Comparison of ENCODE assay signal across 7 cellular contexts in the genomic region with DNA sequence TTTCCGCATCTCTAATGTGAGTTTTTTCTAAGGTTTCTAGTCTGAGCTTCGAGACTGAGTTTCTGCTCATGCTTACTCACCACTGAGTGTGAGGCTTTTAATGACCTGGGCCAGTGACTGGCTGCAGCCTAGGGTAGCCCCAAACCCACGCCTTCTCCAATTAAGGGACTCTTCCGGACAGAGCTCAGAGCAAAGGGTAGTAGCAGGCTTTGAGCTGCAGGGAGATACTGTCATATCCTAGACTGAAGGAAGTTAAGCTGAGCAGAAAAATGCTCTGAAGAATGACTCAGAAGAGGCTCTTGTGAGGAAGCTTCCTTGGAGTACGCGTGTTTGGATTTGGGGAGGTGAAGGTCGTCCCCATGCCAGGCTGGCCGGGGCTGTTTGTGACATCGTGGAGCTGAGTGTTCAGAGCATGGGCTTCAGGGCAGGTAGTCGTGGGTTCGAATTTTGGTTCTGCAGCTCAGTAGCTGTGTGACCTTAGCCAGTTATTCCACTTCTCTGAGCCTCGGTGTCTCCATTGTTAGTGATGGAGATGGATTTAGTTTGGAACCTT. TPM values are rescaled to one million over a fixed set of nuclear protein-coding genes. Genes with fewer than 3 reads are reported as not detected.
A peak's percentile ranks its signal among the peaks of the same experiment; 100 is the strongest.
DNase-seq lines count a peak whose midpoint lies in the region; FAIRE-seq and TF ChIP-seq lines count a peak whose summit lies in the region.

No MANE protein-coding gene starts in this region.

- peak; percentile 68 for DNase-seq in H54 (ENCODE audit: insufficient read length, low spot score)
- peak; percentile 58 for DNase-seq in RCC 7860 (ENCODE audit: low spot score)
- DNase-seq in bronchial epithelial cell (ENCODE audit: low read depth), result peak; percentile 35
- DNase-seq in smooth muscle cell (lab: John Stamatoyannopoulos, UW; ENCODE audit: unreplicated experiment), result no peak
- DNase-seq in SHP77 (lab: John Stamatoyannopoulos, UW), result no peak
- no peak for DNase-seq in effector memory CD4-positive, alpha-beta T cell
- no peak for DNase-seq in GOT3 (lab: John Stamatoyannopoulos, UW)

- H3K4me3 ChIP-seq in bronchial epithelial cell (ENCODE audit: low read depth, low read length) (no peak overlapping the region), smooth muscle cell (no peak overlapping the region)
- no peak overlapping the region for H3K4me3 ChIP-seq in effector memory CD4-positive, alpha-beta T cell (ENCODE audit: insufficient read depth, low read depth, low read length, poor library complexity, severe bottlenecking)

- H3K79me2 ChIP-seq in smooth muscle cell (ENCODE audit: low read depth), result peaks cover 53% of the 10 kb centered on the region

- peak overlapping the region; percentile 83 for H3K27ac ChIP-seq in smooth muscle cell (ENCODE audit: low read depth)
- no peak overlapping the region for H3K27ac ChIP-seq in effector memory CD4-positive, alpha-beta T cell (ENCODE audit: insufficient read depth, low read length, poor library complexity, severe bottlenecking)

- no peak for TF ChIP-seq POLR2A in H54 (IDR thresholded peaks at IDR 0.05; ENCODE audit: low read depth, low read length)

- H3K9ac ChIP-seq in smooth muscle cell (ENCODE audit: low read depth), result peak overlapping the region; percentile 7

- H3F3A ChIP-seq in smooth muscle cell (ENCODE audit: low read depth), result peaks cover 16% of the 10 kb centered on the region

- H3K4me1 ChIP-seq in smooth muscle cell (ENCODE audit: low read depth), result peaks cover 12% of the 10 kb centered on the region
- H3K4me1 ChIP-seq in effector memory CD4-positive, alpha-beta T cell (ENCODE audit: control insufficient read depth, insufficient read depth, low read length, poor library complexity, severe bottlenecking), result peaks cover 52% of the 10 kb centered on the region

- peak overlapping the region; percentile 78 for H3K4me2 ChIP-seq in smooth muscle cell

- TF ChIP-seq CTCF in bronchial epithelial cell (IDR thresholded peaks at IDR 0.05; ENCODE audit: insufficient read depth, low read length, severe bottlenecking) (no peak), smooth muscle cell (IDR thresholded peaks at IDR 0.05; ENCODE audit: borderline replicate concordance, insufficient read depth, poor library complexity, severe bottlenecking) (no peak)

- WGBS in smooth muscle cell (ENCODE audit: low lambda C conversion rate), result 30% methylated on average over 12 of the region's 12 CpGs

- H3K9me3 ChIP-seq in smooth muscle cell (replicated peaks; ENCODE audit: low read depth), result no peaks in the 10 kb centered on the region
- no peaks in the 10 kb centered on the region for H3K9me3 ChIP-seq in effector memory CD4-positive, alpha-beta T cell (ENCODE audit: control insufficient read depth, low read length)

- H2AFZ ChIP-seq in smooth muscle cell (ENCODE audit: low read depth), result no peak overlapping the region

- H3K36me3 ChIP-seq in bronchial epithelial cell (ENCODE audit: control insufficient read depth, insufficient read depth, low read length) (peaks cover 3% of the 10 kb centered on the region), smooth muscle cell (ENCODE audit: low read depth) (no peaks in the 10 kb centered on the region)
- H3K36me3 ChIP-seq in effector memory CD4-positive, alpha-beta T cell (ENCODE audit: control insufficient read depth, insufficient read depth, low read length), result peaks cover 4% of the 10 kb centered on the region

- H3K27me3 ChIP-seq in bronchial epithelial cell (ENCODE audit: control insufficient read depth, insufficient read depth, low read length), result no peaks in the 10 kb centered on the region
- no peaks in the 10 kb centered on the region for H3K27me3 ChIP-seq in smooth muscle cell (ENCODE audit: low read depth)
- H3K27me3 ChIP-seq in effector memory CD4-positive, alpha-beta T cell (replicated peaks; ENCODE audit: control insufficient read depth, insufficient read depth, low read length, poor library complexity, severe bottlenecking), result no peaks in the 10 kb centered on the region

- peaks cover 39% of the 10 kb centered on the region for H4K20me1 ChIP-seq in smooth muscle cell (ENCODE audit: low read depth)

- peak; percentile 89 for FAIRE-seq in H54 (lab: Jason Lieb, UNC)
- no peak for FAIRE-seq in RCC 7860 (lab: Jason Lieb, UNC)
- no peak for FAIRE-seq in bronchial epithelial cell (lab: Jason Lieb, UNC)

RNA-seq across cellular contexts. Expression of a gene that starts 3.5 kb away (rescaled TPM):
- total RNA-seq in bronchial epithelial cell, result 5.5 and 6.7 TPM in 2 replicates
- total RNA-seq in smooth muscle cell, result 14.6 and 22.3 TPM in 2 replicates
- 29.7 and 35.7 TPM in 2 replicates for polyA plus RNA-seq in smooth muscle cell

RNA-seq across cellular contexts. Expression of a gene that starts 3.7 kb away (rescaled TPM):
- total RNA-seq in bronchial epithelial cell (55.8 and 65.8 TPM in 2 replicates), smooth muscle cell (38.0 and 42.3 TPM in 2 replicates)
- 53.8 and 78.0 TPM in 2 replicates for polyA plus RNA-seq in smooth muscle cell

RNA-seq across cellular contexts. Expression of a gene that starts 14.8 kb away (rescaled TPM):
- 12.7 and 19.2 TPM in 2 replicates for total RNA-seq in bronchial epithelial cell
- total RNA-seq in smooth muscle cell, result 38.8 and 46.1 TPM in 2 replicates
- polyA plus RNA-seq in smooth muscle cell, result 38.5 and 43.1 TPM in 2 replicates

RNA-seq across cellular contexts. Expression of a gene that starts 35.8 kb away (rescaled TPM):
- total RNA-seq in bronchial epithelial cell, result 20.7 and 27.9 TPM in 2 replicates
- 43.4 and 60.0 TPM in 2 replicates for total RNA-seq in smooth muscle cell
- polyA plus RNA-seq in smooth muscle cell, result 10.3 and 13.8 TPM in 2 replicates

Comparison
In these comparisons a context has a peak if more than half of its experiments do, and no peak if none do; other contexts are left out.
1. DNase-seq: peak in H54 (single experiment), RCC 7860 (single experiment) and bronchial epithelial cell (single experiment); none in smooth muscle cell (single experiment), SHP77 (0 of 2), effector memory CD4-positive, alpha-beta T cell (0 of 3) and GOT3 (single experiment).